1 cellular context compared by ENCODE assay signal in genomic region chr7:130063036-130063435, GRCh38.
TF ChIP-seq lines count a peak whose summit lies in the region.

No MANE protein-coding gene starts in this region.

TF ChIP-seq in K562, 482 proteins besides CTCF, POLR2A, EP300 and RAD21 (continued from another document):
- TF ChIP-seq ELK1 (CRISPR knock-in tag; IDR thresholded peaks at IDR 0.05) (no peak), FOXJ2 (tag; IDR thresholded peaks at IDR 0.05) (no peak), POLR2B (IDR thresholded peaks at IDR 0.05; ENCODE audit: low read depth, partially characterized antibody) (no peak), RNF219 (CRISPR knock-in tag; IDR thresholded peaks at IDR 0.05) (no peak), ZNF197 (CRISPR knock-in tag; IDR thresholded peaks at IDR 0.05; ENCODE audit: low read depth) (no peak), ZNF695 (CRISPR knock-in tag; IDR thresholded peaks at IDR 0.05) (no peak), ZNF408 (CRISPR knock-in tag; IDR thresholded peaks at IDR 0.05; ENCODE audit: low read depth) (no peak), KHSRP (IDR thresholded peaks at IDR 0.05) (no peak), ERF (CRISPR knock-in tag; IDR thresholded peaks at IDR 0.05) (no peak), TCFL5 (CRISPR knock-in tag; conservative IDR thresholded peaks at IDR 0.05) (no peak), TRIM24 (IDR thresholded peaks at IDR 0.05) (0 out of 4 replicates have a peak, but pooled peaks of 1 of the 2 experiments have one; percentile 9), CBX5 (IDR thresholded peaks at IDR 0.05; ENCODE audit: borderline replicate concordance, low read depth) (no peak), NEUROD1 (IDR thresholded peaks at IDR 0.05; ENCODE audit: borderline replicate concordance, low read depth, low read length, partially characterized antibody) (no peak), TAF15 (IDR thresholded peaks at IDR 0.05; ENCODE audit: low read depth, low read length) (no peak), RBM25 (IDR thresholded peaks at IDR 0.05; ENCODE audit: low read depth, low read length, severe bottlenecking) (no peak), ZBTB26 (CRISPR knock-in tag; IDR thresholded peaks at IDR 0.05) (no peak), CTBP1 (IDR thresholded peaks at IDR 0.05; ENCODE audit: borderline replicate concordance) (0 out of 2 replicates have a peak, but pooled peaks have one; percentile 29), L3MBTL2 (IDR thresholded peaks at IDR 0.05) (peak; percentile 42; the same call in 1 of the 2 replicates), DIDO1 (tag; IDR thresholded peaks at IDR 0.05; ENCODE audit: low read depth) (no peak), CSDE1 (IDR thresholded peaks at IDR 0.05) (no peak), ZNF318 (IDR thresholded peaks at IDR 0.05; ENCODE audit: borderline replicate concordance in 1 of 2, low read depth in 1 of 2) (no peak), MNT (conservative IDR thresholded peaks at IDR 0.05) (no peak), ZFP36 (IDR thresholded peaks at IDR 0.05; ENCODE audit: low read depth, low read length, partially characterized antibody) (no peak), PTTG1 (tag; IDR thresholded peaks at IDR 0.05; ENCODE audit: low read depth) (no peak), ZBTB7A (IDR thresholded peaks at IDR 0.05; ENCODE audit: borderline replicate concordance, control insufficient read depth, low read depth, low read length) (peak; percentile 60; the same call in 1 of the 2 replicates), THAP7 (CRISPR knock-in tag; IDR thresholded peaks at IDR 0.05) (no peak), CBX8 (IDR thresholded peaks at IDR 0.05; ENCODE audit: borderline replicate concordance, extremely low read depth, low read depth, low read length, poor library complexity, severe bottlenecking) (no peak), MAZ (CRISPR knock-in tag; conservative IDR thresholded peaks at IDR 0.05 in 1 of 2, IDR thresholded peaks at IDR 0.05 in 1 of 2) (peak in 1 of 2 experiments; percentile 57; a peak in 2 of 4 replicates), MBD2 (IDR thresholded peaks at IDR 0.05; ENCODE audit: borderline replicate concordance, low read depth) (no peak), PHF8 (IDR thresholded peaks at IDR 0.05; ENCODE audit: borderline replicate concordance, low read length) (no peak), ILF3 (IDR thresholded peaks at IDR 0.05; ENCODE audit: borderline replicate concordance) (no peak), ZNF778 (CRISPR knock-in tag; IDR thresholded peaks at IDR 0.05) (no peak), NKRF (IDR thresholded peaks at IDR 0.05; ENCODE audit: borderline replicate concordance) (peak; percentile 42; the same call in 1 of the 2 replicates), EWSR1 (IDR thresholded peaks at IDR 0.05; ENCODE audit: borderline replicate concordance, low read depth, partially characterized antibody) (no peak), TFAM (CRISPR knock-in tag; conservative IDR thresholded peaks at IDR 0.05) (no peak), MYNN (IDR thresholded peaks at IDR 0.05) (no peak), MYNN (CRISPR knock-in tag; IDR thresholded peaks at IDR 0.05) (no peak), HNRNPLL (IDR thresholded peaks at IDR 0.05; ENCODE audit: low read depth, low read length, poor library complexity, severe bottlenecking) (no peak), ZNF384 (IDR thresholded peaks at IDR 0.05; ENCODE audit: low read depth, low read length) (peak; percentile 39; the same call in 1 of the 2 replicates), HCFC1 (IDR thresholded peaks at IDR 0.05; ENCODE audit: low read depth, low read length) (peak; percentile 21; the same call in 1 of the 2 replicates), ZNF121 (CRISPR knock-in tag; conservative IDR thresholded peaks at IDR 0.05) (no peak), PBX2 (CRISPR knock-in tag; IDR thresholded peaks at IDR 0.05; ENCODE audit: low read depth) (no peak), PBX2 (tag; conservative IDR thresholded peaks at IDR 0.05; ENCODE audit: low read depth) (no peak), BMI1 (IDR thresholded peaks at IDR 0.05; ENCODE audit: low read length) (no peak)
TF ChIP-seq in K562: peak in this region for 28.
